ENCODE assay signal across 1 cellular context in the genomic region with DNA sequence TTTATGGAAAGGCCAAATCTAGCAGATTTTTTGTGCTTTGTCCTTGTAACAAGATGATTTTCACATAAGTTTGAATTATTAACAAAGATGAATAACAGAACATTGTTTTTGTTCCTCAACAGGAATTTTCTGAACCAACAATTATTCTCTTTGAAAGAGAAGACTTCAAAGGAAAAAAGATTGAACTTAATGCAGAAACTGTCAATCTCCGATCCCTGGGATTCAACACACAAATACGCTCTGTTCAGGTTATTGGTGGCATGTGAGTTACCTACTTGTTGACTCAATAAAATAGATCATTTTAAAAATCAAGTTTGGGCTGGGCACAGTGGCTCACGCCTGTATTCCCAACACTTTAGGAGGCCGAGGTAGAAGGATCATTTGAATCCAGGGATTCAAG.
TF ChIP-seq lines count a peak whose summit lies in the region.

No MANE protein-coding gene starts in this region.

TF ChIP-seq in WTC11, 78 proteins besides CTCF, POLR2A, EP300 and RAD21 (continued from another document):
- TF ChIP-seq, protein P1, sequence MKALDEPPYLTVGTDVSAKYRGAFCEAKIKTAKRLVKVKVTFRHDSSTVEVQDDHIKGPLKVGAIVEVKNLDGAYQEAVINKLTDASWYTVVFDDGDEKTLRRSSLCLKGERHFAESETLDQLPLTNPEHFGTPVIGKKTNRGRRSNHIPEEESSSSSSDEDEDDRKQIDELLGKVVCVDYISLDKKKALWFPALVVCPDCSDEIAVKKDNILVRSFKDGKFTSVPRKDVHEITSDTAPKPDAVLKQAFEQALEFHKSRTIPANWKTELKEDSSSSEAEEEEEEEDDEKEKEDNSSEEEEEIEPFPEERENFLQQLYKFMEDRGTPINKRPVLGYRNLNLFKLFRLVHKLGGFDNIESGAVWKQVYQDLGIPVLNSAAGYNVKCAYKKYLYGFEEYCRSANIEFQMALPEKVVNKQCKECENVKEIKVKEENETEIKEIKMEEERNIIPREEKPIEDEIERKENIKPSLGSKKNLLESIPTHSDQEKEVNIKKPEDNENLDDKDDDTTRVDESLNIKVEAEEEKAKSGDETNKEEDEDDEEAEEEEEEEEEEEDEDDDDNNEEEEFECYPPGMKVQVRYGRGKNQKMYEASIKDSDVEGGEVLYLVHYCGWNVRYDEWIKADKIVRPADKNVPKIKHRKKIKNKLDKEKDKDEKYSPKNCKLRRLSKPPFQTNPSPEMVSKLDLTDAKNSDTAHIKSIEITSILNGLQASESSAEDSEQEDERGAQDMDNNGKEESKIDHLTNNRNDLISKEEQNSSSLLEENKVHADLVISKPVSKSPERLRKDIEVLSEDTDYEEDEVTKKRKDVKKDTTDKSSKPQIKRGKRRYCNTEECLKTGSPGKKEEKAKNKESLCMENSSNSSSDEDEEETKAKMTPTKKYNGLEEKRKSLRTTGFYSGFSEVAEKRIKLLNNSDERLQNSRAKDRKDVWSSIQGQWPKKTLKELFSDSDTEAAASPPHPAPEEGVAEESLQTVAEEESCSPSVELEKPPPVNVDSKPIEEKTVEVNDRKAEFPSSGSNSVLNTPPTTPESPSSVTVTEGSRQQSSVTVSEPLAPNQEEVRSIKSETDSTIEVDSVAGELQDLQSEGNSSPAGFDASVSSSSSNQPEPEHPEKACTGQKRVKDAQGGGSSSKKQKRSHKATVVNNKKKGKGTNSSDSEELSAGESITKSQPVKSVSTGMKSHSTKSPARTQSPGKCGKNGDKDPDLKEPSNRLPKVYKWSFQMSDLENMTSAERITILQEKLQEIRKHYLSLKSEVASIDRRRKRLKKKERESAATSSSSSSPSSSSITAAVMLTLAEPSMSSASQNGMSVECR (CRISPR knock-in tag; IDR thresholded peaks at IDR 0.05; ENCODE audit: borderline replicate concordance): no peak
- TF ChIP-seq, protein P2, sequence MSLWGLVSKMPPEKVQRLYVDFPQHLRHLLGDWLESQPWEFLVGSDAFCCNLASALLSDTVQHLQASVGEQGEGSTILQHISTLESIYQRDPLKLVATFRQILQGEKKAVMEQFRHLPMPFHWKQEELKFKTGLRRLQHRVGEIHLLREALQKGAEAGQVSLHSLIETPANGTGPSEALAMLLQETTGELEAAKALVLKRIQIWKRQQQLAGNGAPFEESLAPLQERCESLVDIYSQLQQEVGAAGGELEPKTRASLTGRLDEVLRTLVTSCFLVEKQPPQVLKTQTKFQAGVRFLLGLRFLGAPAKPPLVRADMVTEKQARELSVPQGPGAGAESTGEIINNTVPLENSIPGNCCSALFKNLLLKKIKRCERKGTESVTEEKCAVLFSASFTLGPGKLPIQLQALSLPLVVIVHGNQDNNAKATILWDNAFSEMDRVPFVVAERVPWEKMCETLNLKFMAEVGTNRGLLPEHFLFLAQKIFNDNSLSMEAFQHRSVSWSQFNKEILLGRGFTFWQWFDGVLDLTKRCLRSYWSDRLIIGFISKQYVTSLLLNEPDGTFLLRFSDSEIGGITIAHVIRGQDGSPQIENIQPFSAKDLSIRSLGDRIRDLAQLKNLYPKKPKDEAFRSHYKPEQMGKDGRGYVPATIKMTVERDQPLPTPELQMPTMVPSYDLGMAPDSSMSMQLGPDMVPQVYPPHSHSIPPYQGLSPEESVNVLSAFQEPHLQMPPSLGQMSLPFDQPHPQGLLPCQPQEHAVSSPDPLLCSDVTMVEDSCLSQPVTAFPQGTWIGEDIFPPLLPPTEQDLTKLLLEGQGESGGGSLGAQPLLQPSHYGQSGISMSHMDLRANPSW (CRISPR knock-in tag; conservative IDR thresholded peaks at IDR 0.05; ENCODE audit: low read depth): no peak
- TF ChIP-seq, protein P3, sequence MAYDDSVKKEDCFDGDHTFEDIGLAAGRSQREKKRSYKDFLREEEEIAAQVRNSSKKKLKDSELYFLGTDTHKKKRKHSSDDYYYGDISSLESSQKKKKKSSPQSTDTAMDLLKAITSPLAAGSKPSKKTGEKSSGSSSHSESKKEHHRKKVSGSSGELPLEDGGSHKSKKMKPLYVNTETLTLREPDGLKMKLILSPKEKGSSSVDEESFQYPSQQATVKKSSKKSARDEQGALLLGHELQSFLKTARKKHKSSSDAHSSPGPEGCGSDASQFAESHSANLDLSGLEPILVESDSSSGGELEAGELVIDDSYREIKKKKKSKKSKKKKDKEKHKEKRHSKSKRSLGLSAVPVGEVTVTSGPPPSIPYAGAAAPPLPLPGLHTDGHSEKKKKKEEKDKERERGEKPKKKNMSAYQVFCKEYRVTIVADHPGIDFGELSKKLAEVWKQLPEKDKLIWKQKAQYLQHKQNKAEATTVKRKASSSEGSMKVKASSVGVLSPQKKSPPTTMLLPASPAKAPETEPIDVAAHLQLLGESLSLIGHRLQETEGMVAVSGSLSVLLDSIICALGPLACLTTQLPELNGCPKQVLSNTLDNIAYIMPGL (CRISPR knock-in tag; IDR thresholded peaks at IDR 0.05): no peak
- TF ChIP-seq, protein P4, sequence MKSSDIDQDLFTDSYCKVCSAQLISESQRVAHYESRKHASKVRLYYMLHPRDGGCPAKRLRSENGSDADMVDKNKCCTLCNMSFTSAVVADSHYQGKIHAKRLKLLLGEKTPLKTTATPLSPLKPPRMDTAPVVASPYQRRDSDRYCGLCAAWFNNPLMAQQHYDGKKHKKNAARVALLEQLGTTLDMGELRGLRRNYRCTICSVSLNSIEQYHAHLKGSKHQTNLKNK (CRISPR knock-in tag; IDR thresholded peaks at IDR 0.05): no peak
- TF ChIP-seq TEAD4 (CRISPR knock-in tag; IDR thresholded peaks at IDR 0.05) (no peak), CREM (CRISPR knock-in tag; IDR thresholded peaks at IDR 0.05) (no peak)
